In the genomic region with DNA sequence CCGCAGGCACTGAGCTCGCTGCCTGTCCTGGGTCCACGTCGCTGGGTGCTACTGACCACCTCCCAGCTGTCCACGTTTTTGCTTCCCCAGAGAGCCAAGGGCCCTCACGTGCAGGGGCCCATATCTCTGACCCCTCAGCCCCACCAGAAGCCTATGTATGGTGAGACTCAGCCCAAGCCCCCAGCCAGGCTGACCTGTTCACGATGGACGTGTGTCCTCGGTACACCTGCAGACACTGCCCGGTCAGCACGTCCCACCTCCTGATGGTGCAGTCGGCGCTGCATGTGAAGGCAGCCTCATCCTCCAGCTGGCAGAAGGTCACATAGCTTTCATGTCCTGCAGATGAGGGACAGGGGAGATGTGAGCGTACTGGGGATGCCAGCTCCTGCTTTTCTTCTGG, we compare ENCODE assay signal across 17 cellular contexts. TPM values are rescaled to one million over a fixed set of nuclear protein-coding genes. Genes with fewer than 3 reads are reported as not detected.
"Had no signal": no experiment of that assay in that cellular context is flagged by ENCODE, and none has a peak within 500 bp of the region (broad histone marks: within the 10 kb centered on the region; RNA-seq: fewer than 3 reads in every experiment).

No MANE protein-coding gene starts in this region.

- H3K4me1 ChIP-seq: adrenal gland, psoas muscle, sigmoid colon had no signal

- FAIRE-seq: TTC549 had no signal

- ATAC-seq: mucosa of descending colon, natural killer cell, psoas muscle had no signal

- H3K36me3 Mint-ChIP-seq: natural killer cell had no signal

- H3K9me3 Mint-ChIP-seq: natural killer cell; T-helper 1 cell treated with Interleukin-12 subunit alpha and Interleukin-12 subunit beta and Interleukin-4 antibody, amounts not matched to agents 30 μg/mL and 1 μg/mL, for 36 hours had no signal

- H3K27ac Mint-ChIP-seq: natural killer cell; stimulated activated naive CD8-positive, alpha-beta T cell treated with anti-CD3 and anti-CD28 coated beads, Interleukin-15, Interleukin-2, amounts not matched to agents 100 ng/mL and 50 ng/mL, for 24 hours; T-helper 1 cell treated with Interleukin-12 subunit alpha and Interleukin-12 subunit beta and Interleukin-4 antibody, amounts not matched to agents 30 μg/mL and 1 μg/mL, for 36 hours had no signal

- H3K27me3 ChIP-seq: adrenal gland, sigmoid colon, testis had no signal

- H3K27ac ChIP-seq: adrenal gland, coronary artery, psoas muscle, sigmoid colon, testis had no signal

- H3K9me3 ChIP-seq: adrenal gland, mucosa of descending colon, psoas muscle, sigmoid colon, testis had no signal

- H3K4me3 ChIP-seq: adrenal gland, coronary artery, mucosa of descending colon, psoas muscle, sigmoid colon, testis had no signal

- H3K4me3 Mint-ChIP-seq: natural killer cell; stimulated activated naive CD8-positive, alpha-beta T cell treated with anti-CD3 and anti-CD28 coated beads, Interleukin-15, Interleukin-2, amounts not matched to agents 100 ng/mL and 50 ng/mL, for 24 hours; T-helper 1 cell treated with Interleukin-12 subunit alpha and Interleukin-12 subunit beta and Interleukin-4 antibody, amounts not matched to agents 30 μg/mL and 1 μg/mL, for 36 hours had no signal

- H3K27me3 Mint-ChIP-seq: stimulated activated naive CD8-positive, alpha-beta T cell treated with anti-CD3 and anti-CD28 coated beads, Interleukin-15, Interleukin-2, amounts not matched to agents 100 ng/mL and 50 ng/mL, for 24 hours had no signal

- H3K36me3 ChIP-seq: adrenal gland, sigmoid colon had no signal

- DNase-seq: activated naive CD4-positive, alpha-beta T cell treated with anti-CD3 and anti-CD28 coated beads, Interleukin-2, amount 50 U/mL, for 16 hours; activated T-cell treated with anti-CD3 and anti-CD28 coated beads, Interleukin-2, amount 50 U/mL, for 1 hour; adrenal gland; caudate nucleus; effector CD8-positive, alpha-beta T cell; natural killer cell; occipital lobe; sigmoid colon; stimulated activated CD4-positive, alpha-beta T cell treated with anti-CD3 and anti-CD28 coated beads, Interleukin-4, amount 100 ng/mL, for 1 hour; testis had no signal

RNA-seq across cellular contexts. Expression of a gene that starts 40.0 kb away (rescaled TPM):
- total RNA-seq: lower leg skin, natural killer cell, occipital lobe had no signal
